In the genomic region with DNA sequence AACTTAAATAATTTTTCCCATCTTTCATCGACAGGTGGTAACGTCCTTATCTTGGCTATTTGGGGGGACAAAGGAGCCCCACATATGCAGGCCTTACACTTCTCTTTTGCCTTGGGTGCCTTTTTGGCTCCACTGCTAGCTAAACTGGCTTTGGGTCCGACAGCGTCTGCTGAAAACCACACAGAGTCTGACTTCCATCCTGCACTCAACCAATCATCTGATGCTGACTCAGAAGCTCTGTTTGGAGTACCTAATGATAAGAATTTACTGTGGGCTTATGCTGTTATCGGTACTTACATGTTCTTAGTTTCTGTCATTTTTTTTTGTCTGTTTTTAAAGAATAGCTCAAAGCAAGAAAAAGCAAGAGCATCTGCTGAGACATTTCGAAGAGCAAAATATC, we compare ENCODE assay signal across 15 cellular contexts.
"Had no signal": no experiment of that assay in that cellular context is flagged by ENCODE, and none has a peak within 500 bp of the region (broad histone marks: within the 10 kb centered on the region; RNA-seq: fewer than 3 reads in every experiment).

No MANE protein-coding gene starts in this region.

- H3K27me3 Mint-ChIP-seq: activated CD4-positive, alpha-beta T cell treated with anti-CD3 and anti-CD28 coated beads for 36 hours; effector memory CD8-positive, alpha-beta T cell had no signal

- H3K27ac ChIP-seq: ascending aorta, epithelial cell of prostate, upper lobe of right lung, WERI-Rb-1 had no signal

- H3K27ac Mint-ChIP-seq: activated CD4-positive, alpha-beta T cell treated with anti-CD3 and anti-CD28 coated beads for 36 hours; activated CD8-positive, alpha-beta T cell treated with anti-CD3 and anti-CD28 coated beads, Interleukin-2, amount 10 ng/mL, durations not matched to agents 7 days and 5 days; activated T-helper 1 cell treated with anti-CD3 and anti-CD28 coated beads, Interleukin-12 subunit alpha, Interleukin-12 subunit beta, Interleukin-2, Interleukin-4 antibody, amounts not matched to agents 30 ng/mL and 10 ng/mL and 1 ng/mL, durations not matched to agents 14 hours and 24 hours and 36 hours; mesothelial cell of epicardium had no signal

- H3K9me3 Mint-ChIP-seq: activated T-helper 1 cell treated with anti-CD3 and anti-CD28 coated beads, Interleukin-12 subunit alpha, Interleukin-12 subunit beta, Interleukin-2, Interleukin-4 antibody, amounts not matched to agents 30 ng/mL and 10 ng/mL and 1 ng/mL, durations not matched to agents 14 hours and 24 hours and 36 hours; effector memory CD8-positive, alpha-beta T cell; neural crest cell had no signal

- H3K4me3 Mint-ChIP-seq: activated CD4-positive, alpha-beta T cell treated with anti-CD3 and anti-CD28 coated beads for 36 hours; activated CD8-positive, alpha-beta T cell treated with anti-CD3 and anti-CD28 coated beads, Interleukin-2, amount 10 ng/mL, durations not matched to agents 7 days and 5 days; activated T-helper 1 cell treated with anti-CD3 and anti-CD28 coated beads, Interleukin-12 subunit alpha, Interleukin-12 subunit beta, Interleukin-2, Interleukin-4 antibody, amounts not matched to agents 30 ng/mL and 10 ng/mL and 1 ng/mL, durations not matched to agents 14 hours and 24 hours and 36 hours; effector memory CD8-positive, alpha-beta T cell; mesothelial cell of epicardium; neural crest cell had no signal

- H3K4me3 ChIP-seq: ascending aorta, upper lobe of right lung had no signal

- ATAC-seq: activated CD4-positive, alpha-beta T cell treated with anti-CD3 and anti-CD28 coated beads for 36 hours; activated CD8-positive, alpha-beta T cell treated with anti-CD3 and anti-CD28 coated beads, Interleukin-2, amount 10 ng/mL, durations not matched to agents 7 days and 5 days; effector memory CD8-positive, alpha-beta T cell; stimulated activated naive CD8-positive, alpha-beta T cell treated with anti-CD3 and anti-CD28 coated beads, Interleukin-15, Interleukin-2, amounts not matched to agents 100 U/mL and 50 U/mL, for 24 hours; upper lobe of right lung had no signal

- H3K9me3 ChIP-seq: ascending aorta, upper lobe of right lung had no signal

- DNase-seq: activated CD4-positive, alpha-beta T cell treated with anti-CD3 and anti-CD28 coated beads for 36 hours; activated CD8-positive, alpha-beta T cell treated with anti-CD3 and anti-CD28 coated beads, Interleukin-2, amount 10 ng/mL, durations not matched to agents 7 days and 5 days; activated naive CD4-positive, alpha-beta T cell; central memory CD4-positive, alpha-beta T cell; effector memory CD8-positive, alpha-beta T cell; stimulated activated CD4-positive, alpha-beta T cell treated with anti-CD3 and anti-CD28 coated beads, Interleukin-4, amount 100 ng/mL, for 1 hour; stimulated activated CD8-positive, alpha-beta memory T cell treated with anti-CD3 and anti-CD28 coated beads, Interleukin-4, amount 100 ng/mL, for 48 hours; stimulated activated naive CD8-positive, alpha-beta T cell treated with anti-CD3 and anti-CD28 coated beads, Interleukin-15, Interleukin-2, amounts not matched to agents 100 U/mL and 50 U/mL, for 24 hours; upper lobe of right lung; WERI-Rb-1 had no signal

- H3K27me3 ChIP-seq: ascending aorta, upper lobe of right lung had no signal
